Comparison of ENCODE assay signal across 1 cellular context in the genomic region with DNA sequence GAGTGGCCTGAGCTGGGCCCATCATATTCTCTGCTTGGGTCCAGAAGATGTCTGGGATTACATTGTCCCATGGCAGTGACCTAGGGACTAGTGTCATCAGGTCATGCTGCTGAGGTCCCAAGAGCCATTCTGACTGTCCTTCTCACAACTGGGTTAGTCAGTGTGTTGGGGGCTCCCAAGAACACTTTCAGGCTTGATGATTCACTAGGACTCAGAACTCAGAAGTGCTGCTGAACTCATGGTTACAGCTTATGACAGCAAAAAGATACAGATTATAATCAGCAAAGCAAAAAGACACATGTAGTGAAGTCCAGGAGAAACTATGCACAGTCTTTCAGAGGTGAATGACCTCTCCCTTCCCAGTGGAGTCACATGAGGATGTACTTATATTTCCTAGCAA.
TF ChIP-seq lines count a peak whose summit lies in the region.

No MANE protein-coding gene starts in this region.

TF ChIP-seq in SK-N-SH treated with all-trans-retinoic acid at 6 μM for 48 hours, 23 proteins besides CTCF, POLR2A, EP300 and RAD21 (continued from another document):
- TF ChIP-seq, protein P1, sequence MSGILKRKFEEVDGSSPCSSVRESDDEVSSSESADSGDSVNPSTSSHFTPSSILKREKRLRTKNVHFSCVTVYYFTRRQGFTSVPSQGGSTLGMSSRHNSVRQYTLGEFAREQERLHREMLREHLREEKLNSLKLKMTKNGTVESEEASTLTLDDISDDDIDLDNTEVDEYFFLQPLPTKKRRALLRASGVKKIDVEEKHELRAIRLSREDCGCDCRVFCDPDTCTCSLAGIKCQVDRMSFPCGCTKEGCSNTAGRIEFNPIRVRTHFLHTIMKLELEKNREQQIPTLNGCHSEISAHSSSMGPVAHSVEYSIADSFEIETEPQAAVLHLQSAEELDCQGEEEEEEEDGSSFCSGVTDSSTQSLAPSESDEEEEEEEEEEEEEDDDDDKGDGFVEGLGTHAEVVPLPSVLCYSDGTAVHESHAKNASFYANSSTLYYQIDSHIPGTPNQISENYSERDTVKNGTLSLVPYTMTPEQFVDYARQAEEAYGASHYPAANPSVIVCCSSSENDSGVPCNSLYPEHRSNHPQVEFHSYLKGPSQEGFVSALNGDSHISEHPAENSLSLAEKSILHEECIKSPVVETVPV (CRISPR knock-in tag; IDR thresholded peaks at IDR 0.05): no peak
- TF ChIP-seq RARB (CRISPR knock-in tag; IDR thresholded peaks at IDR 0.05) (no peak), PPARA (CRISPR knock-in tag; IDR thresholded peaks at IDR 0.05; ENCODE audit: borderline replicate concordance) (no peak), GLIS3 (CRISPR knock-in tag; IDR thresholded peaks at IDR 0.05) (no peak), ESRRG (CRISPR knock-in tag; IDR thresholded peaks at IDR 0.05) (no peak), ZFP30 (CRISPR knock-in tag; IDR thresholded peaks at IDR 0.05) (no peak), CSDC2 (CRISPR knock-in tag; IDR thresholded peaks at IDR 0.05) (no peak), OSR1 (CRISPR knock-in tag; IDR thresholded peaks at IDR 0.05) (no peak), TCF4 (CRISPR knock-in tag; IDR thresholded peaks at IDR 0.05; ENCODE audit: borderline replicate concordance) (no peak), SNAI2 (CRISPR knock-in tag; IDR thresholded peaks at IDR 0.05) (no peak), TSHZ2 (CRISPR knock-in tag; IDR thresholded peaks at IDR 0.05) (no peak), ARNTL (CRISPR knock-in tag; IDR thresholded peaks at IDR 0.05; ENCODE audit: borderline replicate concordance, low read depth) (no peak), ZC3H10 (CRISPR knock-in tag; IDR thresholded peaks at IDR 0.05) (no peak), BACH2 (CRISPR knock-in tag; IDR thresholded peaks at IDR 0.05; ENCODE audit: borderline replicate concordance) (no peak), ISL1 (CRISPR knock-in tag; IDR thresholded peaks at IDR 0.05) (no peak), PATZ1 (CRISPR knock-in tag; IDR thresholded peaks at IDR 0.05; ENCODE audit: borderline replicate concordance) (no peak)
- TF ChIP-seq, protein P2, sequence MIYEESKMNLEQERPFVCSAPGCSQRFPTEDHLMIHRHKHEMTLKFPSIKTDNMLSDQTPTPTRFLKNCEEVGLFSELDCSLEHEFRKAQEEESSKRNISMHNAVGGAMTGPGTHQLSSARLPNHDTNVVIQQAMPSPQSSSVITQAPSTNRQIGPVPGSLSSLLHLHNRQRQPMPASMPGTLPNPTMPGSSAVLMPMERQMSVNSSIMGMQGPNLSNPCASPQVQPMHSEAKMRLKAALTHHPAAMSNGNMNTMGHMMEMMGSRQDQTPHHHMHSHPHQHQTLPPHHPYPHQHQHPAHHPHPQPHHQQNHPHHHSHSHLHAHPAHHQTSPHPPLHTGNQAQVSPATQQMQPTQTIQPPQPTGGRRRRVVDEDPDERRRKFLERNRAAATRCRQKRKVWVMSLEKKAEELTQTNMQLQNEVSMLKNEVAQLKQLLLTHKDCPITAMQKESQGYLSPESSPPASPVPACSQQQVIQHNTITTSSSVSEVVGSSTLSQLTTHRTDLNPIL (CRISPR knock-in tag; IDR thresholded peaks at IDR 0.05; ENCODE audit: low read depth): no peak
